In the genomic region with DNA sequence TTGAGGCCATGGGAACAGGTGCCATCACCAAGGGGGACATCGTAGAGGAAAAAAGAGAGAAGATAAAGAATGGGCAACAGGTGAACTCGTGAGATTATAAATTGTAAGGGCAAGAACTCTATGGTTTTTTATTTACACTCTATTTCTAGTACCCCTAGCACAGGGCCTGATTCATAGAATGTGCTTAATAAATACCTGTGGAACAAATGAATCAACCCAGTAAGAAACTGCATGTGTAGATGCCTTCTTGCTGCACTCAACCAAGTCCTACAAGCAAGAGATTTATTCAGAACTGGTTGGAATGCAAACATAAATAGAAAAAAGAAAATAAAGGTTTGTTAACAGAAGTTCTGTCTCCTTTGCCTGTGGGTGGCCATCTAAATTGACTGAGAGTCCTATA, we compare ENCODE assay signal across 18 cellular contexts. TPM values are rescaled to one million over a fixed set of nuclear protein-coding genes. Genes with fewer than 3 reads are reported as not detected.
A peak's percentile ranks its signal among the peaks of the same experiment; 100 is the strongest.
DNase-seq lines count a peak whose midpoint lies in the region; ATAC-seq and TF ChIP-seq lines count a peak whose summit lies in the region.
"Had no signal": no experiment of that assay in that cellular context is flagged by ENCODE, and none has a peak within 500 bp of the region (broad histone marks: within the 10 kb centered on the region; RNA-seq: fewer than 3 reads in every experiment).

No MANE protein-coding gene starts in this region.

- H4K20me1 ChIP-seq in GM23248 (ENCODE audit: insufficient read depth) (no peaks in the 10 kb centered on the region), PC-9 (ENCODE audit: insufficient read depth) (no peaks in the 10 kb centered on the region)

- no peaks in the 10 kb centered on the region for H3K9me3 ChIP-seq in GM23248 (ENCODE audit: low read depth)
- no peaks in the 10 kb centered on the region for H3K9me3 ChIP-seq in PC-9 (ENCODE audit: insufficient read depth, low read depth)
- H3K9me3 ChIP-seq in spleen = no peaks in the 10 kb centered on the region
- H3K9me3 ChIP-seq in esophagus muscularis mucosa = no peaks in the 10 kb centered on the region

- DNase-seq in activated T-cell treated with anti-CD3 and anti-CD28 coated beads, Interleukin-2, amount 50 U/mL, for 72 hours = no peak
- DNase-seq in activated T-cell treated with anti-CD3 and anti-CD28 coated beads, Interleukin-2, amount 50 U/mL, for 1 hour = no peak
- DNase-seq in GM23248 (peak; percentile 18), PC-9 (no peak), foreskin keratinocyte (no peak), spleen (no peak), kidney glomerular epithelial cell (lab: John Stamatoyannopoulos, UW) (no peak), esophagus muscularis mucosa (ENCODE audit: extremely low spot score) (no peak)
- DNase-seq: activated CD8-positive, alpha-beta memory T cell treated with anti-CD3 and anti-CD28 coated beads for 24 hours; CD8-positive, alpha-beta T cell; NCI-H1105 treated with DMSO at 0.1 percent for 48 hours; NCI-H2171; NCI-H82; posterior cingulate gyrus had no signal

- intact Hi-C loops in PC-9 (cut with micrococcal nuclease; ENCODE audit: unreplicated experiment) (no loop called here), spleen (cut with DNase I; ENCODE audit: low total_unique reads) (no loop called here), esophagus muscularis mucosa (cut with DNase I) (no loop called here)

- H3K4me2 ChIP-seq in GM23248 (ENCODE audit: unreplicated experiment) = peak overlapping the region; percentile 15
- peak overlapping the region; percentile 61 for H3K4me2 ChIP-seq in PC-9

- H3K36me3 ChIP-seq in GM23248 (ENCODE audit: low read depth) (peaks cover 11% of the 10 kb centered on the region; the same call in 1 of the 2 replicates), PC-9 (ENCODE audit: low read depth) (0 out of 2 replicates have a peak, but pooled peaks cover 4% of the 10 kb centered on the region), spleen (peaks cover 21 to 100% (median 81%) of the 10 kb centered on the region in 6 donors), esophagus muscularis mucosa (peaks cover 34 to 98% (median 75%) of the 10 kb centered on the region in 4 donors)
- H3K36me3 ChIP-seq: cardiac muscle cell had no signal

- peaks cover 22 to 34% of the 10 kb centered on the region in 2 donors for H3K36me3 Mint-ChIP-seq in activated T-cell treated with anti-CD3 and anti-CD28 coated beads, Interleukin-2, amount 50 U/mL, for 72 hours (ENCODE audit: insufficient read depth in 2 of 2)

- POLR2A ChIA-PET in PC-9 (lab: Charles Lee; ENCODE audit: unreplicated experiment) = interaction anchor here (0.6 to 0.9 kb wide), 2 partner anchors 149 to 1500 kb away, joined by 3 to 4 read pairs; a partner anchor contains a TSS

- BruUV-seq in PC-9 (replicated peaks; lab: Mats Ljungman, UMichigan) = no TSS peak

- peak overlapping the region; percentile 18 to 28 for H3K4me3 Mint-ChIP-seq in activated T-cell treated with anti-CD3 and anti-CD28 coated beads, Interleukin-2, amount 50 U/mL, for 72 hours
- H3K4me3 Mint-ChIP-seq: CD8-positive, alpha-beta T cell had no signal

- no peak overlapping the region for H3K9ac ChIP-seq in GM23248

- CTCF ChIA-PET in PC-9 (lab: Charles Lee) = no interaction called here

- no peaks in the 10 kb centered on the region for H3K27me3 Mint-ChIP-seq in activated T-cell treated with anti-CD3 and anti-CD28 coated beads, Interleukin-2, amount 50 U/mL, for 72 hours (ENCODE audit: low read depth)
- H3K27me3 Mint-ChIP-seq: naive thymus-derived CD4-positive, alpha-beta T cell had no signal

- no peak for TF ChIP-seq CTCF in PC-9 (conservative IDR thresholded peaks at IDR 0.05)
- no peak for TF ChIP-seq CTCF in foreskin keratinocyte (conservative IDR thresholded peaks at IDR 0.05)
- TF ChIP-seq CTCF in spleen (IDR thresholded peaks at IDR 0.05 in 8 of 11, conservative IDR thresholded peaks at IDR 0.05 in 3 of 11) = no peak
- TF ChIP-seq CTCF in esophagus muscularis mucosa (IDR thresholded peaks at IDR 0.05) = no peak

- H3K79me2 ChIP-seq in GM23248 (ENCODE audit: insufficient read depth) (no peaks in the 10 kb centered on the region), PC-9 (ENCODE audit: low read depth) (no peaks in the 10 kb centered on the region)

- H3K9me2 ChIP-seq in GM23248 (ENCODE audit: insufficient read depth) (no peaks in the 10 kb centered on the region), PC-9 (ENCODE audit: insufficient read depth) (no peaks in the 10 kb centered on the region)

- ATAC-seq in activated T-cell treated with anti-CD3 and anti-CD28 coated beads, Interleukin-2, amount 50 U/mL, for 72 hours (replicated peaks in 1 of 2) = peak; percentile 19 to 26
- peak; percentile 15 for ATAC-seq in foreskin keratinocyte
- ATAC-seq: naive thymus-derived CD4-positive, alpha-beta T cell had no signal

- TF ChIP-seq EP300 in esophagus muscularis mucosa (IDR thresholded peaks at IDR 0.05) = no peak

- in situ Hi-C loops in GM23248 (cut with MboI) = no loop called here

- no peak for TF ChIP-seq POLR2A in spleen (IDR thresholded peaks at IDR 0.05)
- no peak for TF ChIP-seq POLR2A in esophagus muscularis mucosa (IDR thresholded peaks at IDR 0.05; ENCODE audit: low read depth)

- H3K4me3 ChIP-seq in GM23248 (no peak overlapping the region), PC-9 (no peak overlapping the region), spleen (no peak overlapping the region), esophagus muscularis mucosa (no peak overlapping the region)
- H3K4me3 ChIP-seq: cardiac muscle cell, skin epidermis had no signal

- peaks cover 27% of the 10 kb centered on the region for H3F3A ChIP-seq in GM23248 (ENCODE audit: insufficient read depth)
- H3F3A ChIP-seq in PC-9 (ENCODE audit: insufficient read depth, low read depth) = peaks cover 27% of the 10 kb centered on the region

- WGBS in GM23248 (ENCODE audit: low coverage in 1 of 2, low lambda C conversion rate in 2 of 2, missing lambda C conversion rate in 2 of 2), 2 experiments = 87 to 93% methylated on average over 2 of the region's 2 CpGs
- 82 to 88% (median 85%) methylated on average over 2 of the region's 2 CpGs for WGBS in spleen, 5 donors
- 94% methylated on average over 2 of the region's 2 CpGs for WGBS in esophagus muscularis mucosa

- H3K4me1 ChIP-seq in GM23248 (ENCODE audit: insufficient read depth) (peaks cover 14% of the 10 kb centered on the region), PC-9 (replicated peaks; ENCODE audit: insufficient read depth) (peaks cover 27% of the 10 kb centered on the region), foreskin keratinocyte (peaks cover 15% of the 10 kb centered on the region), spleen (peaks cover 0 to 14% (median 5%) of the 10 kb centered on the region in 6 donors), esophagus muscularis mucosa (no peaks in the 10 kb centered on the region)

- peaks cover 45% of the 10 kb centered on the region for H3K4me1 Mint-ChIP-seq in activated T-cell treated with anti-CD3 and anti-CD28 coated beads, Interleukin-2, amount 50 U/mL, for 72 hours (ENCODE audit: low read depth)

- no peak overlapping the region for H3K27ac Mint-ChIP-seq in activated T-cell treated with anti-CD3 and anti-CD28 coated beads, Interleukin-2, amount 50 U/mL, for 72 hours

- peak overlapping the region; percentile 25; the same call in 1 of the 2 replicates for H3K27ac ChIP-seq in GM23248
- H3K27ac ChIP-seq in PC-9 = peak overlapping the region; percentile 97
- no peak overlapping the region for H3K27ac ChIP-seq in foreskin keratinocyte
- no peak overlapping the region for H3K27ac ChIP-seq in spleen
- H3K27ac ChIP-seq in esophagus muscularis mucosa (replicated peaks in 1 of 4) = no peak overlapping the region
- H3K27ac ChIP-seq: cardiac muscle cell had no signal

- H2AFZ ChIP-seq in GM23248 (no peak overlapping the region), PC-9 (no peak overlapping the region)

- H3K9me3 Mint-ChIP-seq in activated T-cell treated with anti-CD3 and anti-CD28 coated beads, Interleukin-2, amount 50 U/mL, for 72 hours = no peaks in the 10 kb centered on the region
- H3K9me3 Mint-ChIP-seq: CD8-positive, alpha-beta T cell; naive thymus-derived CD4-positive, alpha-beta T cell had no signal

- H3K27me3 ChIP-seq in GM23248 (replicated peaks; ENCODE audit: insufficient read depth) (no peaks in the 10 kb centered on the region), PC-9 (ENCODE audit: insufficient read depth, low read depth) (no peaks in the 10 kb centered on the region), foreskin keratinocyte (no peaks in the 10 kb centered on the region), spleen (replicated peaks in 1 of 7) (no peaks in the 10 kb centered on the region), esophagus muscularis mucosa (no peaks in the 10 kb centered on the region)

RNA-seq across cellular contexts. Expression of a gene that starts 18.7 kb away (rescaled TPM):
- 10 to 100 TPM; 54.3 to 69.9 TPM for total RNA-seq in activated T-cell treated with anti-CD3 and anti-CD28 coated beads, Interleukin-2, amount 50 U/mL, for 72 hours
- total RNA-seq in GM23248 (2014; rRNA removed; shearing (Covaris generic)) = 34.0 and 46.8 TPM in 2 replicates
- 62.6 and 65.2 TPM in 2 replicates for polyA plus RNA-seq in GM23248 (2016; fragmentation: Nextera tagmentation; extraction: Ambion mirVana)
- total RNA-seq in PC-9 (2021) = 78.2 and 89.2 TPM in 2 replicates
- 57.9 and 58.9 TPM in 2 replicates for total RNA-seq in foreskin keratinocyte
- polyA plus RNA-seq in foreskin keratinocyte = 19.2 and 25.2 TPM in 2 replicates
- total RNA-seq in spleen = 10 to 100 TPM; 39.3 to 74.4 (median 61.0) TPM
- 10 to 100 TPM in 1 of 3 donors, 1 to 10 TPM in 2; 8.5 to 10.4 (median 9.2) TPM for polyA plus RNA-seq in spleen
- total RNA-seq in esophagus muscularis mucosa = 10 to 100 TPM; 28.2 to 47.4 (median 45.3) TPM

RNA-seq across cellular contexts. Expression of a gene that starts 30.6 kb away (rescaled TPM):
- total RNA-seq in activated T-cell treated with anti-CD3 and anti-CD28 coated beads, Interleukin-2, amount 50 U/mL, for 72 hours = 10 to 100 TPM; 28.8 to 38.1 TPM
- 15.2 and 16.4 TPM in 2 replicates for total RNA-seq in GM23248 (2014; rRNA removed; shearing (Covaris generic))
- polyA plus RNA-seq in GM23248 (2016; fragmentation: Nextera tagmentation; extraction: Ambion mirVana) (13.7 and 14.2 TPM in 2 replicates), foreskin keratinocyte (35.7 and 39.0 TPM in 2 replicates), spleen (10 to 100 TPM; 24.0 to 51.7 (median 27.6) TPM)
- total RNA-seq in PC-9 (2021) (15.0 and 21.1 TPM in 2 replicates), foreskin keratinocyte (54.1 and 61.9 TPM in 2 replicates), spleen (10 to 100 TPM; 56.9 to 72.6 (median 70.4) TPM), esophagus muscularis mucosa (10 to 100 TPM; 16.7 to 24.0 (median 21.3) TPM)

RNA-seq across cellular contexts. Expression of a gene that starts 30.7 kb away (rescaled TPM):
- 10 to 100 TPM; 43.9 to 51.4 TPM for total RNA-seq in activated T-cell treated with anti-CD3 and anti-CD28 coated beads, Interleukin-2, amount 50 U/mL, for 72 hours
- total RNA-seq in GM23248 (2014; rRNA removed; shearing (Covaris generic)) = 10.1 and 12.9 TPM in 2 replicates
- polyA plus RNA-seq in GM23248 (2016; fragmentation: Nextera tagmentation; extraction: Ambion mirVana) = 7.7 and 9.4 TPM in 2 replicates
- 30.0 and 41.7 TPM in 2 replicates for total RNA-seq in PC-9 (2021)
- 49.1 and 57.0 TPM in 2 replicates for total RNA-seq in foreskin keratinocyte
- polyA plus RNA-seq in foreskin keratinocyte = 12.6 and 13.1 TPM in 2 replicates
- total RNA-seq in spleen = 10 to 100 TPM; 47.1 to 68.4 (median 67.4) TPM
- polyA plus RNA-seq in spleen = 10 to 100 TPM; 11.0 to 24.8 (median 11.5) TPM
- 10 to 100 TPM; 21.6 to 33.5 (median 21.8) TPM for total RNA-seq in esophagus muscularis mucosa

RNA-seq across cellular contexts. Expression of a gene that starts 44.0 kb away (rescaled TPM):
- total RNA-seq in activated T-cell treated with anti-CD3 and anti-CD28 coated beads, Interleukin-2, amount 50 U/mL, for 72 hours = 10 to 100 TPM; 23.7 to 28.6 TPM
- total RNA-seq in GM23248 (2014; rRNA removed; shearing (Covaris generic)) = under 0.01 TPM in 1 of 2 replicates, not detected in the other
- polyA plus RNA-seq in GM23248 (2016; fragmentation: Nextera tagmentation; extraction: Ambion mirVana) = 0.29 TPM in 2 replicates
- 0.07 and 0.13 TPM in 2 replicates for total RNA-seq in PC-9 (2021)
- 0.27 and 0.35 TPM in 2 replicates for total RNA-seq in foreskin keratinocyte
- polyA plus RNA-seq in foreskin keratinocyte = 0.09 and 0.11 TPM in 2 replicates
- total RNA-seq in spleen = 100 to 1,000 TPM in 1 of 7 donors, 10 to 100 TPM in 6; 59.3 to 114 (median 74.7) TPM
- polyA plus RNA-seq in spleen = 100 to 1,000 TPM in 1 of 3 donors, 10 to 100 TPM in 2; 63.3 to 128 (median 66.5) TPM
- total RNA-seq in esophagus muscularis mucosa = 1 to 10 TPM in 1 of 4 donors, under 1 TPM in 3; 0.39 to 2.3 (median 0.65) TPM
- total RNA-seq: cardiac muscle cell, LHCN-M2 had no signal

Comparison
In these comparisons a context has a peak if more than half of its experiments do, and no peak if none do; other contexts are left out.
1. H3K27ac ChIP-seq: peak in GM23248 (single experiment) and PC-9 (single experiment); none in foreskin keratinocyte (single experiment), spleen (0 of 8) and esophagus muscularis mucosa (0 of 4).